Comparison of ENCODE assay signal across 31 cellular contexts in genomic region chr9:16068476-16068875, GRCh38.
"Had no signal": no experiment of that assay in that cellular context is flagged by ENCODE, and none has a peak within 500 bp of the region (broad histone marks: within the 10 kb centered on the region; RNA-seq: fewer than 3 reads in every experiment).

No MANE protein-coding gene starts in this region.

- H3K27me3 ChIP-seq: adrenal gland, body of pancreas, Peyer's patch had no signal

- DNase-seq: activated B cell treated with CpG ODN at 0.5 μM for 24 hours; activated CD4-positive, alpha-beta memory T cell treated with anti-CD3 and anti-CD28 coated beads for 36 hours; activated CD4-positive, alpha-beta T cell treated with anti-CD3 and anti-CD28 coated beads for 4 hours; activated CD4-positive, alpha-beta T cell treated with anti-CD3 and anti-CD28 coated beads, Interleukin-2, amount 50 U/mL, for 1 hour; activated CD4-positive, CD25-positive, alpha-beta regulatory T cell treated with anti-CD3 and anti-CD28 coated beads, Interleukin-2, amount 50 U/mL, for 72 hours; activated CD8-positive, alpha-beta memory T cell treated with anti-CD3 and anti-CD28 coated beads, Interleukin-2, amount 50 U/mL, for 4 hours; activated gamma-delta T cell treated with Interleukin-2 at 50 U/mL for 16 hours; activated naive CD4-positive, alpha-beta T cell treated with anti-CD3 and anti-CD28 coated beads for 36 hours; activated T-cell treated with anti-CD3 and anti-CD28 coated beads for 4 hours; activated T-cell treated with anti-CD3 and anti-CD28 coated beads, Interleukin-2, amount 50 U/mL, for 4 hours; adrenal gland; anterior cingulate cortex; body of pancreas; MM.1S; MV-4-11; NCI-H1092; NCI-H1436 treated with DMSO at 0.1 percent for 48 hours; NCI-H1694 treated with DMSO at 0.1 percent for 48 hours; NCI-H2029; NCI-H345; NCI-H524 treated with DMSO at 0.1 percent for 48 hours; PC-3; Peyer's patch; RPMI8226; SHP77 treated with DMSO at 0.1 percent for 48 hours; SW 1271; T-helper 1 cell; T-helper 2 cell; T-helper 9 cell had no signal

- H3K27ac ChIP-seq: adrenal gland, body of pancreas, KMS-11, Peyer's patch, VCaP had no signal

- H3K36me3 ChIP-seq: adrenal gland, Peyer's patch had no signal

- H3K4me3 ChIP-seq: adrenal gland, body of pancreas, Peyer's patch had no signal

- H3K4me1 ChIP-seq: adrenal gland, body of pancreas, Peyer's patch had no signal

- H3K9me3 ChIP-seq: adrenal gland, body of pancreas, Peyer's patch had no signal
